In genomic region chr17:79658811-79659207, GRCh38 we compare ENCODE assay signal across 11 cellular contexts. TPM values are rescaled to one million over a fixed set of nuclear protein-coding genes. Genes with fewer than 3 reads are reported as not detected.
DNase-seq lines count a peak whose midpoint lies in the region; ATAC-seq and TF ChIP-seq lines count a peak whose summit lies in the region.
"Had no signal": no experiment of that assay in that cellular context is flagged by ENCODE, and none has a peak within 500 bp of the region (broad histone marks: within the 10 kb centered on the region; RNA-seq: fewer than 3 reads in every experiment).

No MANE protein-coding gene starts in this region.

- TF ChIP-seq CTCF in PC-9 (conservative IDR thresholded peaks at IDR 0.05) (peak; percentile 52; the same call in 1 of the 2 replicates), heart right ventricle (IDR thresholded peaks at IDR 0.05) (peak in 7 of 9 donors; percentile 32 to 49 (median 40))

- H3K4me1 ChIP-seq in PC-9 (replicated peaks; ENCODE audit: insufficient read depth) (no peaks in the 10 kb centered on the region), heart right ventricle (peaks cover 0 to 8% (median 0%) of the 10 kb centered on the region in 9 donors)

- H3K9me2 ChIP-seq in PC-9 (ENCODE audit: insufficient read depth): no peaks in the 10 kb centered on the region

- no peaks in the 10 kb centered on the region for H3K79me2 ChIP-seq in PC-9 (ENCODE audit: low read depth)

- H2AFZ ChIP-seq in PC-9: no peak overlapping the region

- intact Hi-C loops in activated CD4-positive, alpha-beta memory T cell treated with anti-CD3 and anti-CD28 coated beads for 36 hours (cut with micrococcal nuclease): no loop called here
- intact Hi-C loops in PC-9 (cut with micrococcal nuclease; ENCODE audit: unreplicated experiment) (no loop called here), heart right ventricle (cut with DNase I) (no loop called here)

- no peak overlapping the region for H3K27ac Mint-ChIP-seq in activated CD4-positive, alpha-beta memory T cell treated with anti-CD3 and anti-CD28 coated beads, Interleukin-2, amount 10 ng/mL, durations not matched to agents 7 days and 5 days
- H3K27ac Mint-ChIP-seq in activated CD4-positive, alpha-beta memory T cell treated with anti-CD3 and anti-CD28 coated beads for 36 hours: no peak overlapping the region
- H3K27ac Mint-ChIP-seq: CD8-positive, alpha-beta T cell; T-cell had no signal

- H3K4me1 Mint-ChIP-seq in activated CD4-positive, alpha-beta memory T cell treated with anti-CD3 and anti-CD28 coated beads, Interleukin-2, amount 10 ng/mL, durations not matched to agents 7 days and 5 days: no peaks in the 10 kb centered on the region
- peaks cover 2% of the 10 kb centered on the region for H3K4me1 Mint-ChIP-seq in activated CD4-positive, alpha-beta memory T cell treated with anti-CD3 and anti-CD28 coated beads for 36 hours (ENCODE audit: low read depth)

- peaks cover 46% of the 10 kb centered on the region for H3K27me3 Mint-ChIP-seq in activated CD4-positive, alpha-beta memory T cell treated with anti-CD3 and anti-CD28 coated beads, Interleukin-2, amount 10 ng/mL, durations not matched to agents 7 days and 5 days
- peaks cover 51% of the 10 kb centered on the region for H3K27me3 Mint-ChIP-seq in activated CD4-positive, alpha-beta memory T cell treated with anti-CD3 and anti-CD28 coated beads for 36 hours

- no peak overlapping the region for H3K4me2 ChIP-seq in PC-9

- no peaks in the 10 kb centered on the region for H3F3A ChIP-seq in PC-9 (ENCODE audit: insufficient read depth, low read depth)

- peaks cover 2% of the 10 kb centered on the region for H3K9me3 Mint-ChIP-seq in activated CD4-positive, alpha-beta memory T cell treated with anti-CD3 and anti-CD28 coated beads, Interleukin-2, amount 10 ng/mL, durations not matched to agents 7 days and 5 days
- H3K9me3 Mint-ChIP-seq in activated CD4-positive, alpha-beta memory T cell treated with anti-CD3 and anti-CD28 coated beads for 36 hours: peaks cover 3% of the 10 kb centered on the region

- POLR2A ChIA-PET in activated CD4-positive, alpha-beta memory T cell treated with anti-CD3 and anti-CD28 coated beads, Interleukin-2, amount 10 ng/mL, durations not matched to agents 7 days and 5 days (lab: Charles Lee): no interaction called here
- POLR2A ChIA-PET in activated CD4-positive, alpha-beta memory T cell treated with anti-CD3 and anti-CD28 coated beads for 36 hours (lab: Charles Lee): no interaction called here
- POLR2A ChIA-PET in PC-9 (lab: Charles Lee; ENCODE audit: unreplicated experiment): interaction anchor here (0.7 kb wide), 1 partner anchor 582 kb away, joined by 3 read pairs; no protein-coding TSS in a partner anchor

- H3K4me3 ChIP-seq in PC-9 (no peak overlapping the region), heart right ventricle (no peak overlapping the region)

- BruUV-seq in PC-9 (replicated peaks; lab: Mats Ljungman, UMichigan): no TSS peak

- no peaks in the 10 kb centered on the region for H3K9me3 ChIP-seq in PC-9 (ENCODE audit: insufficient read depth, low read depth)
- peaks cover 0 to 21% (median 0%) of the 10 kb centered on the region in 11 donors for H3K9me3 ChIP-seq in heart right ventricle

- no peaks in the 10 kb centered on the region for H3K36me3 Mint-ChIP-seq in activated CD4-positive, alpha-beta memory T cell treated with anti-CD3 and anti-CD28 coated beads, Interleukin-2, amount 10 ng/mL, durations not matched to agents 7 days and 5 days (ENCODE audit: low read depth)
- no peaks in the 10 kb centered on the region for H3K36me3 Mint-ChIP-seq in activated CD4-positive, alpha-beta memory T cell treated with anti-CD3 and anti-CD28 coated beads for 36 hours
- H3K36me3 Mint-ChIP-seq: CD8-positive, alpha-beta T cell; T-cell had no signal

- peaks cover 3% of the 10 kb centered on the region; the same call in 1 of the 2 replicates for H4K20me1 ChIP-seq in PC-9 (ENCODE audit: insufficient read depth)

- 8 to 10% methylated on average over 11 of the region's 11 CpGs for WGBS in heart right ventricle, 2 donors

- CTCF ChIA-PET in activated CD4-positive, alpha-beta memory T cell treated with anti-CD3 and anti-CD28 coated beads, Interleukin-2, amount 10 ng/mL, durations not matched to agents 7 days and 5 days (lab: Charles Lee): no interaction called here
- CTCF ChIA-PET in activated CD4-positive, alpha-beta memory T cell treated with anti-CD3 and anti-CD28 coated beads for 36 hours (lab: Charles Lee): no interaction called here
- CTCF ChIA-PET in PC-9 (lab: Charles Lee): no interaction called here

- no peak overlapping the region for H3K4me3 Mint-ChIP-seq in activated CD4-positive, alpha-beta memory T cell treated with anti-CD3 and anti-CD28 coated beads, Interleukin-2, amount 10 ng/mL, durations not matched to agents 7 days and 5 days
- no peak overlapping the region for H3K4me3 Mint-ChIP-seq in activated CD4-positive, alpha-beta memory T cell treated with anti-CD3 and anti-CD28 coated beads for 36 hours
- H3K4me3 Mint-ChIP-seq: CD8-positive, alpha-beta T cell; T-cell had no signal

- ATAC-seq in heart right ventricle (no peak), GM21737 (IDR thresholded peaks at IDR 0.05; ENCODE audit: unreplicated experiment) (no peak)
- ATAC-seq: CD8-positive, alpha-beta T cell had no signal

- peak; percentile 8 for DNase-seq in activated CD4-positive, alpha-beta memory T cell treated with anti-CD3 and anti-CD28 coated beads, Interleukin-2, amount 10 ng/mL, durations not matched to agents 7 days and 5 days
- no peak for DNase-seq in activated CD4-positive, alpha-beta memory T cell treated with anti-CD3 and anti-CD28 coated beads for 36 hours
- no peak for DNase-seq in PC-9
- no peak for DNase-seq in heart right ventricle
- peak; percentile 25 for DNase-seq in superior temporal gyrus (ENCODE audit: extremely low spot score)
- no peak for DNase-seq in activated CD4-positive, alpha-beta T cell treated with anti-CD3 and anti-CD28 coated beads, Interleukin-2, amount 50 U/mL, for 48 hours
- DNase-seq in KG1 (lab: John Stamatoyannopoulos, UW): no peak
- DNase-seq: left cardiac atrium, T-cell had no signal

- H3K27me3 ChIP-seq in PC-9 (ENCODE audit: insufficient read depth, low read depth) (peaks cover 78% of the 10 kb centered on the region), heart right ventricle (peaks cover 0 to 51% (median 31%) of the 10 kb centered on the region in 7 donors)

- no peak overlapping the region for H3K27ac ChIP-seq in PC-9
- H3K27ac ChIP-seq in heart right ventricle: no peak overlapping the region

- H3K36me3 ChIP-seq in PC-9 (ENCODE audit: low read depth) (no peaks in the 10 kb centered on the region), heart right ventricle (no peaks in the 10 kb centered on the region)

RNA-seq across cellular contexts. Expression of gene RBFOX3, which starts 48.0 kb away (rescaled TPM):
- total RNA-seq in activated CD4-positive, alpha-beta memory T cell treated with anti-CD3 and anti-CD28 coated beads, Interleukin-2, amount 10 ng/mL, durations not matched to agents 7 days and 5 days: not detected
- total RNA-seq in activated CD4-positive, alpha-beta memory T cell treated with anti-CD3 and anti-CD28 coated beads for 36 hours: not detected
- not detected in 2 replicates for total RNA-seq in PC-9 (2021)
- not detected for total RNA-seq in heart right ventricle
- polyA plus RNA-seq in heart right ventricle: not detected
- total RNA-seq: CD8-positive, alpha-beta T cell; left cardiac atrium; T-cell had no signal

Comparison
In these comparisons a context has a peak if more than half of its experiments do, and no peak if none do; other contexts are left out.
1. DNase-seq: peak in activated CD4-positive, alpha-beta memory T cell treated with anti-CD3 and anti-CD28 coated beads, Interleukin-2, amount 10 ng/mL, durations not matched to agents 7 days and 5 days (single experiment) and superior temporal gyrus (single experiment); none in activated CD4-positive, alpha-beta memory T cell treated with anti-CD3 and anti-CD28 coated beads for 36 hours (single experiment), PC-9 (0 of 2), heart right ventricle (0 of 2), activated CD4-positive, alpha-beta T cell treated with anti-CD3 and anti-CD28 coated beads, Interleukin-2, amount 50 U/mL, for 48 hours (0 of 2) and KG1 (single experiment).